Comparison of ENCODE assay signal across 8 cellular contexts in genomic region chr19:38658462-38659306, GRCh38. TPM values are rescaled to one million over a fixed set of nuclear protein-coding genes. Genes with fewer than 3 reads are reported as not detected.
DNase-seq lines count a peak whose midpoint lies in the region; ATAC-seq and TF ChIP-seq lines count a peak whose summit lies in the region.

No MANE protein-coding gene starts in this region.

- peak overlapping the region; percentile 57 for H3K27ac Mint-ChIP-seq in dendritic cell treated with granulocyte-macrophage colony-stimulating factor and Interleukin-4, amounts not matched to agents 40 ng/mL and 50 ng/mL, for 4 days

- H3K27ac ChIP-seq in mesenchymal stem cell (ENCODE audit: low read length, poor library complexity, severe bottlenecking) (peak overlapping the region; percentile 91), uterus (peak overlapping the region; percentile 98)

- H3K4me3 ChIP-seq in mesenchymal stem cell (ENCODE audit: insufficient read depth in 1 of 2, low read depth in 1 of 2, low read length in 2 of 2): peak overlapping the region in 1 of 2 experiments; percentile 62
- peak overlapping the region in 1 of 2 donors; percentile 23 for H3K4me3 ChIP-seq in uterus

- H3K4me1 ChIP-seq in mesenchymal stem cell (ENCODE audit: control insufficient read depth, insufficient read depth, low read depth, low read length) (peaks cover 41% of the 10 kb centered on the region), uterus (peaks cover 26 to 67% of the 10 kb centered on the region in 2 donors)

- H3K27me3 Mint-ChIP-seq in dendritic cell treated with granulocyte-macrophage colony-stimulating factor and Interleukin-4, amounts not matched to agents 40 ng/mL and 50 ng/mL, for 4 days: no peaks in the 10 kb centered on the region

- peak; percentile 36 to 49 for TF ChIP-seq POLR2A in uterus (IDR thresholded peaks at IDR 0.05)

- peak overlapping the region in 1 of 2 experiments; percentile 35 for H3K14ac ChIP-seq in mesenchymal stem cell (ENCODE audit: low read length in 2 of 2)

- peak overlapping the region; percentile 68 for H2AK5ac ChIP-seq in mesenchymal stem cell (ENCODE audit: low read length, severe bottlenecking)

- no peaks in the 10 kb centered on the region for H3K27me3 ChIP-seq in mesenchymal stem cell (ENCODE audit: control insufficient read depth in 1 of 2, insufficient read depth in 1 of 2, low read length in 2 of 2)
- no peaks in the 10 kb centered on the region for H3K27me3 ChIP-seq in uterus

- peaks cover 10 to 20% of the 10 kb centered on the region in 2 experiments for H3K36me3 ChIP-seq in mesenchymal stem cell (ENCODE audit: control insufficient read depth in 1 of 2, insufficient read depth in 2 of 2, low read depth in 1 of 2, low read length in 2 of 2)
- H3K36me3 ChIP-seq in uterus: no peaks in the 10 kb centered on the region

- no peaks in the 10 kb centered on the region for H3K79me1 ChIP-seq in mesenchymal stem cell (replicated peaks; ENCODE audit: low read length, poor library complexity, severe bottlenecking)

- H2AFZ ChIP-seq in mesenchymal stem cell (ENCODE audit: low read depth, low read length): no peak overlapping the region

- intact Hi-C loops in dendritic cell treated with granulocyte-macrophage colony-stimulating factor and Interleukin-4, amounts not matched to agents 40 ng/mL and 50 ng/mL, for 4 days (cut with micrococcal nuclease): no loop called here
- intact Hi-C loops in uterus (cut with DNase I; ENCODE audit: low total_unique reads): no loop called here

- no peaks in the 10 kb centered on the region for H3K9me3 ChIP-seq in mesenchymal stem cell (ENCODE audit: control insufficient read depth, low read length)
- no peaks in the 10 kb centered on the region for H3K9me3 ChIP-seq in uterus

- peak overlapping the region; percentile 86 for H4K91ac ChIP-seq in mesenchymal stem cell (ENCODE audit: low read length)

- H3K4me3 Mint-ChIP-seq in dendritic cell treated with granulocyte-macrophage colony-stimulating factor and Interleukin-4, amounts not matched to agents 40 ng/mL and 50 ng/mL, for 4 days: no peak overlapping the region

- peak overlapping the region; percentile 56 to 89 for H3K18ac ChIP-seq in mesenchymal stem cell (ENCODE audit: low read depth in 1 of 2, low read length in 2 of 2)

- no peaks in the 10 kb centered on the region for H3K9me3 Mint-ChIP-seq in dendritic cell treated with granulocyte-macrophage colony-stimulating factor and Interleukin-4, amounts not matched to agents 40 ng/mL and 50 ng/mL, for 4 days

- peak overlapping the region; percentile 42 for H3K4me2 ChIP-seq in mesenchymal stem cell (ENCODE audit: low read length, poor library complexity, severe bottlenecking)

- peaks cover 80% of the 10 kb centered on the region for H3K36me3 Mint-ChIP-seq in dendritic cell treated with granulocyte-macrophage colony-stimulating factor and Interleukin-4, amounts not matched to agents 40 ng/mL and 50 ng/mL, for 4 days (ENCODE audit: low read depth)

- H2BK15ac ChIP-seq in mesenchymal stem cell (ENCODE audit: low read depth, poor library complexity, severe bottlenecking): peak overlapping the region; percentile 12

- peak overlapping the region; percentile 38 to 61 for H2BK12ac ChIP-seq in mesenchymal stem cell (ENCODE audit: low read length in 2 of 2)

- peak overlapping the region; percentile 35 to 83 for H3K4ac ChIP-seq in mesenchymal stem cell (ENCODE audit: low read depth in 1 of 2, low read length in 2 of 2)

- TF ChIP-seq CTCF in uterus (IDR thresholded peaks at IDR 0.05): no peak

- DNase-seq in EL (peak; percentile 99), NCI-H345 (lab: John Stamatoyannopoulos, UW) (peak; percentile 89), mesenchymal stem cell (peak; percentile 99), uterus (peak in 1 of 2 donors; percentile 81), NCI-H1417 treated with DMSO at 0.1 percent for 48 hours (lab: John Stamatoyannopoulos, UW) (no peak)
- no peak for DNase-seq in stimulated activated CD8-positive, alpha-beta memory T cell treated with anti-CD3 and anti-CD28 coated beads, Interleukin-4, amount 100 ng/mL, for 48 hours

- peak overlapping the region; percentile 81 for H2BK5ac ChIP-seq in mesenchymal stem cell (ENCODE audit: low read depth, low read length, poor library complexity, severe bottlenecking)

- peak overlapping the region; percentile 2 for H2BK120ac ChIP-seq in mesenchymal stem cell (ENCODE audit: low read depth, low read length)

- ATAC-seq in GM18858 (IDR thresholded peaks at IDR 0.05; ENCODE audit: unreplicated experiment): no peak

- peaks cover 73% of the 10 kb centered on the region for H3K4me1 Mint-ChIP-seq in dendritic cell treated with granulocyte-macrophage colony-stimulating factor and Interleukin-4, amounts not matched to agents 40 ng/mL and 50 ng/mL, for 4 days (ENCODE audit: low read depth)

- H3K23ac ChIP-seq in mesenchymal stem cell (ENCODE audit: low read length in 2 of 2): no peak overlapping the region

- peak overlapping the region; percentile 45 for H4K8ac ChIP-seq in mesenchymal stem cell (ENCODE audit: low read length)

- peak overlapping the region; percentile 92 for H3K9ac ChIP-seq in mesenchymal stem cell (ENCODE audit: low read length)

- WGBS in mesenchymal stem cell: 30% methylated on average over 13 of the region's 15 CpGs

RNA-seq across cellular contexts. Expression of gene ACTN4, which starts 11.2 kb away (rescaled TPM):
- 259 TPM for polyA plus RNA-seq in mesenchymal stem cell (2013, experiment 1 of 2)
- 250 TPM for polyA plus RNA-seq in mesenchymal stem cell (2013, experiment 2 of 2)
- total RNA-seq in uterus: 100 to 1,000 TPM; 259 to 844 (median 429) TPM

RNA-seq across cellular contexts. Expression of gene EIF3K, which starts 39.7 kb away (rescaled TPM):
- polyA plus RNA-seq in mesenchymal stem cell (2013, experiment 1 of 2): 221 TPM
- polyA plus RNA-seq in mesenchymal stem cell (2013, experiment 2 of 2): 218 TPM
- 100 to 1,000 TPM; 211 to 441 (median 246) TPM for total RNA-seq in uterus

RNA-seq across cellular contexts. Expression of gene MAP4K1, which starts 40.9 kb away (rescaled TPM):
- polyA plus RNA-seq in mesenchymal stem cell (2013, experiment 1 of 2): 0.14 TPM
- 0.08 TPM for polyA plus RNA-seq in mesenchymal stem cell (2013, experiment 2 of 2)
- 1 to 10 TPM in 2 of 4 donors, under 1 TPM in 1, not detected in 1; 0.55 to 4.5 (median 3.6) TPM for total RNA-seq in uterus

Comparison
In these comparisons a context has a peak if more than half of its experiments do, and no peak if none do; other contexts are left out.
1. DNase-seq: peak in EL (single experiment), NCI-H345 (single experiment) and mesenchymal stem cell (single experiment); none in NCI-H1417 treated with DMSO at 0.1 percent for 48 hours (single experiment) and stimulated activated CD8-positive, alpha-beta memory T cell treated with anti-CD3 and anti-CD28 coated beads, Interleukin-4, amount 100 ng/mL, for 48 hours (single experiment).